In genomic region chr18:72848534-72849237, GRCh38 we compare ENCODE assay signal across 19 cellular contexts. TPM values are rescaled to one million over a fixed set of nuclear protein-coding genes. Genes with fewer than 3 reads are reported as not detected.
DNase-seq lines count a peak whose midpoint lies in the region; ATAC-seq and TF ChIP-seq lines count a peak whose summit lies in the region.
"Had no signal": no experiment of that assay in that cellular context is flagged by ENCODE, and none has a peak within 500 bp of the region (broad histone marks: within the 10 kb centered on the region; RNA-seq: fewer than 3 reads in every experiment).

No MANE protein-coding gene starts in this region.

- dilution Hi-C loops in mammary epithelial cell (cut with HindIII; ENCODE audit: low sequenced_read_pairs) = no loop called here

- H3K36me3 Mint-ChIP-seq in GM23338 (ENCODE audit: low read depth) = peaks cover 35% of the 10 kb centered on the region

- 0% methylated on average over 1 of the region's 1 CpG for WGBS in mammary epithelial cell (ENCODE audit: low coverage, missing lambda C conversion rate)
- WGBS in smooth muscle cell (ENCODE audit: low lambda C conversion rate) = 24% methylated on average over 1 of the region's 1 CpG

- H3K27ac ChIP-seq in GM23338 (ENCODE audit: low read depth) (no peak overlapping the region), PC-3 (ENCODE audit: low read length) (peak overlapping the region; percentile 76), mammary epithelial cell (ENCODE audit: insufficient read depth, low read depth, low read length) (peak overlapping the region; percentile 70), smooth muscle cell (ENCODE audit: low read depth) (peak overlapping the region; percentile 59)
- H3K27ac ChIP-seq: lower lobe of right lung, upper lobe of left lung had no signal

- peaks cover 2% of the 10 kb centered on the region for H3K27me3 Mint-ChIP-seq in GM23338 (ENCODE audit: insufficient read depth, low read depth, poor library complexity)
- H3K27me3 Mint-ChIP-seq: dendritic cell treated with granulocyte-macrophage colony-stimulating factor and Interleukin-4, amounts not matched to agents 40 ng/mL and 50 ng/mL, for 4 days had no signal

- H3K9me2 ChIP-seq in GM23338 (ENCODE audit: insufficient read depth) (peaks cover 5% of the 10 kb centered on the region; the same call in 1 of the 2 replicates), PC-3 (replicated peaks; ENCODE audit: low read length) (no peaks in the 10 kb centered on the region)

- BruUV-seq in PC-3 (replicated peaks; lab: Mats Ljungman, UMichigan) (no TSS peak), mammary epithelial cell (replicated peaks; lab: Mats Ljungman, UMichigan) (no TSS peak)

- H3K79me2 ChIP-seq in GM23338 (replicated peaks; ENCODE audit: insufficient read depth) (no peaks in the 10 kb centered on the region), PC-3 (ENCODE audit: low read length) (no peaks in the 10 kb centered on the region), mammary epithelial cell (ENCODE audit: insufficient read depth, low read length) (no peaks in the 10 kb centered on the region), smooth muscle cell (ENCODE audit: low read depth) (no peaks in the 10 kb centered on the region)

- H3K4me3 Mint-ChIP-seq in GM23338 = no peak overlapping the region
- H3K4me3 Mint-ChIP-seq: dendritic cell treated with granulocyte-macrophage colony-stimulating factor and Interleukin-4, amounts not matched to agents 40 ng/mL and 50 ng/mL, for 4 days; T-helper 1 cell treated with Interleukin-12 subunit alpha and Interleukin-12 subunit beta and Interleukin-4 antibody, amounts not matched to agents 30 μg/mL and 1 μg/mL, for 36 hours had no signal

- H3K4me1 ChIP-seq in GM23338 (ENCODE audit: insufficient read depth) (peaks cover 13% of the 10 kb centered on the region), PC-3 (ENCODE audit: insufficient read depth, low read length) (peaks cover 36% of the 10 kb centered on the region), mammary epithelial cell (ENCODE audit: insufficient read depth, low read length) (peaks cover 35% of the 10 kb centered on the region), smooth muscle cell (ENCODE audit: low read depth) (no peaks in the 10 kb centered on the region)
- H3K4me1 ChIP-seq: lower lobe of right lung, upper lobe of left lung had no signal

- H4K20me1 ChIP-seq in GM23338 (replicated peaks; ENCODE audit: insufficient read depth) (no peaks in the 10 kb centered on the region), PC-3 (ENCODE audit: low read length) (no peaks in the 10 kb centered on the region), mammary epithelial cell (ENCODE audit: insufficient read depth, low read length) (no peaks in the 10 kb centered on the region), smooth muscle cell (ENCODE audit: low read depth) (no peaks in the 10 kb centered on the region)

- peaks cover 21% of the 10 kb centered on the region for H3K4me1 Mint-ChIP-seq in GM23338

- H3K4me2 ChIP-seq in GM23338 (peak overlapping the region; percentile 36; the same call in 1 of the 2 replicates), PC-3 (ENCODE audit: low read length) (peak overlapping the region; percentile 66), mammary epithelial cell (ENCODE audit: insufficient read depth, low read depth, low read length) (peak overlapping the region; percentile 19), smooth muscle cell (no peak overlapping the region)

- H3K36me3 ChIP-seq in GM23338 (ENCODE audit: insufficient read depth) (no peaks in the 10 kb centered on the region), PC-3 (ENCODE audit: low read depth, low read length) (no peaks in the 10 kb centered on the region), mammary epithelial cell (ENCODE audit: insufficient read depth, low read length) (no peaks in the 10 kb centered on the region), smooth muscle cell (ENCODE audit: low read depth) (no peaks in the 10 kb centered on the region)
- H3K36me3 ChIP-seq: lower lobe of right lung, upper lobe of left lung had no signal

- H3K9me3 Mint-ChIP-seq in GM23338 = peaks cover 10% of the 10 kb centered on the region; the same call in 2 of the 3 replicates
- H3K9me3 Mint-ChIP-seq: T-helper 1 cell treated with Interleukin-12 subunit alpha and Interleukin-12 subunit beta and Interleukin-4 antibody, amounts not matched to agents 30 μg/mL and 1 μg/mL, for 36 hours had no signal

- CTCF ChIA-PET in PC-3 (lab: Charles Lee) (interaction anchor here (0.6 kb wide), 1 partner anchor 29 kb away, joined by 3 read pairs; no protein-coding TSS in a partner anchor), mammary epithelial cell (lab: Charles Lee; ENCODE audit: low non-redundant PET) (no interaction called here)

- no peak overlapping the region for H3K4me3 ChIP-seq in GM23338
- H3K4me3 ChIP-seq in PC-3 (ENCODE audit: low read length) = peak overlapping the region; percentile 14; the same call in 1 of the 2 replicates
- no peak overlapping the region for H3K4me3 ChIP-seq in mammary epithelial cell (replicated peaks in 1 of 3; ENCODE audit: insufficient read depth in 1 of 3, low read depth in 2 of 3, low read length in 3 of 3)
- H3K4me3 ChIP-seq in smooth muscle cell = no peak overlapping the region
- H3K4me3 ChIP-seq: lower lobe of right lung, upper lobe of left lung had no signal

- H3K27me3 ChIP-seq in GM23338 (ENCODE audit: insufficient read depth) (no peaks in the 10 kb centered on the region), PC-3 (ENCODE audit: low read length) (no peaks in the 10 kb centered on the region), mammary epithelial cell (ENCODE audit: insufficient read depth, low read length) (no peaks in the 10 kb centered on the region), smooth muscle cell (ENCODE audit: low read depth) (no peaks in the 10 kb centered on the region)
- H3K27me3 ChIP-seq: upper lobe of left lung had no signal

- no peak for TF ChIP-seq CTCF in GM23338 (conservative IDR thresholded peaks at IDR 0.05; ENCODE audit: low read depth in 2 of 2)
- TF ChIP-seq CTCF in PC-3 (conservative IDR thresholded peaks at IDR 0.05; ENCODE audit: low read depth, low read length) = no peak
- no peak for TF ChIP-seq CTCF in mammary epithelial cell (conservative IDR thresholded peaks at IDR 0.05 in 1 of 2, IDR thresholded peaks at IDR 0.05 in 1 of 2; ENCODE audit: extremely low read depth in 1 of 2, insufficient read depth in 1 of 2, low read depth in 1 of 2, low read length in 2 of 2)
- no peak for TF ChIP-seq CTCF in smooth muscle cell (IDR thresholded peaks at IDR 0.05; ENCODE audit: borderline replicate concordance, insufficient read depth, poor library complexity, severe bottlenecking)

- intact Hi-C loops in PC-3 (cut with micrococcal nuclease) = loop anchor here (10.0 kb wide), 1 partner anchor 286 kb away; no protein-coding TSS in a partner anchor
- intact Hi-C loops in mammary epithelial cell (cut with micrococcal nuclease) = loop anchor here (2.0 to 10.0 kb wide), 2 partner anchors 18 to 156 kb away; partner anchors contain the start of gene NETO1

- in situ Hi-C loops in mammary epithelial cell (cut with MboI; ENCODE audit: low sequenced_read_pairs in 2 of 2) = no loop called here

- ATAC-seq in GM23338 (peak; percentile 46; the same call in 2 of the 3 replicates), PC-3 (peak; percentile 97), HG02759 (IDR thresholded peaks at IDR 0.05; ENCODE audit: unreplicated experiment) (no peak)
- ATAC-seq: lower lobe of right lung had no signal

- POLR2A ChIA-PET in PC-3 (lab: Charles Lee; ENCODE audit: unreplicated experiment) = interaction anchor here (0.6 kb wide), 1 partner anchor 683 kb away, joined by 4 read pairs; no protein-coding TSS in a partner anchor

- H2AFZ ChIP-seq in GM23338 = no peak overlapping the region
- peak overlapping the region; percentile 28; the same call in 1 of the 2 replicates for H2AFZ ChIP-seq in PC-3 (ENCODE audit: low read length)
- peak overlapping the region; percentile 38 for H2AFZ ChIP-seq in mammary epithelial cell (ENCODE audit: low read depth, low read length)
- H2AFZ ChIP-seq in smooth muscle cell (ENCODE audit: low read depth) = no peak overlapping the region

- H3F3A ChIP-seq in GM23338 (replicated peaks; ENCODE audit: low read depth) = no peaks in the 10 kb centered on the region
- peaks cover 8% of the 10 kb centered on the region for H3F3A ChIP-seq in PC-3 (ENCODE audit: low read length, unreplicated experiment)
- no peaks in the 10 kb centered on the region for H3F3A ChIP-seq in smooth muscle cell (ENCODE audit: low read depth)

- H3K27ac Mint-ChIP-seq in GM23338 = no peak overlapping the region
- H3K27ac Mint-ChIP-seq: dendritic cell treated with granulocyte-macrophage colony-stimulating factor and Interleukin-4, amounts not matched to agents 40 ng/mL and 50 ng/mL, for 4 days; T-helper 1 cell treated with Interleukin-12 subunit alpha and Interleukin-12 subunit beta and Interleukin-4 antibody, amounts not matched to agents 30 μg/mL and 1 μg/mL, for 36 hours had no signal

- H3K9me3 ChIP-seq in PC-3 (ENCODE audit: low read length) = no peaks in the 10 kb centered on the region
- H3K9me3 ChIP-seq in mammary epithelial cell (replicated peaks; ENCODE audit: insufficient read depth, low read length) = no peaks in the 10 kb centered on the region
- H3K9me3 ChIP-seq in smooth muscle cell (replicated peaks; ENCODE audit: low read depth) = no peaks in the 10 kb centered on the region
- H3K9me3 ChIP-seq: lower lobe of right lung, upper lobe of left lung had no signal

- DNase-seq in GM23338 (ENCODE audit: low spot score) (peak; percentile 21), PC-3 (peak; percentile 88), mammary epithelial cell (peak; percentile 95), smooth muscle cell (lab: John Stamatoyannopoulos, UW; ENCODE audit: unreplicated experiment) (no peak), superior temporal gyrus (ENCODE audit: extremely low spot score) (no peak), pons (ENCODE audit: low spot score) (no peak)
- DNase-seq: activated CD4-positive, alpha-beta T cell treated with anti-CD3 and anti-CD28 coated beads, Interleukin-2, amount 50 U/mL, for 1 hour; activated gamma-delta T cell; AML-193; KBM-7; lower lobe of right lung; NCI-H2029; NCI-H446; nucleus accumbens; SHP77 treated with DMSO at 0.1 percent for 48 hours; upper lobe of left lung had no signal

- peak overlapping the region; percentile 16; the same call in 1 of the 2 replicates for H3K9ac ChIP-seq in PC-3 (ENCODE audit: low read length)
- no peak overlapping the region for H3K9ac ChIP-seq in mammary epithelial cell (ENCODE audit: insufficient read depth, low read length)
- no peak overlapping the region for H3K9ac ChIP-seq in smooth muscle cell (ENCODE audit: low read depth)

RNA-seq across cellular contexts. Expression of gene NETO1, which starts 19.1 kb away (rescaled TPM):
- total RNA-seq in GM23338 (2014; rRNA removed; shearing (Covaris generic)) = 20.7 and 26.6 TPM in 2 replicates
- polyA plus RNA-seq in GM23338 (2016; fragmentation: Nextera tagmentation; extraction: Ambion mirVana) (10.8 and 13.0 TPM in 2 replicates), mammary epithelial cell (0.35 TPM), smooth muscle cell (0.53 TPM in 1 of 2 replicates, not detected in the other)
- total RNA-seq in PC-3 (2014; rRNA removed) (8.4 and 12.9 TPM in 2 replicates), mammary epithelial cell (1 to 10 TPM in 1 of 2 donors, under 1 TPM in 1; under 0.01 to 1.7 TPM), smooth muscle cell (0.04 and 0.27 TPM in 2 replicates)
- polyA minus RNA-seq in mammary epithelial cell = not detected
- total RNA-seq: lower lobe of right lung had no signal

Comparison
In these comparisons a context has a peak if more than half of its experiments do, and no peak if none do; other contexts are left out.
1. DNase-seq: peak in GM23338 (single experiment), PC-3 (single experiment) and mammary epithelial cell (single experiment); none in smooth muscle cell (single experiment), superior temporal gyrus (single experiment) and pons (single experiment).
2. H2AFZ ChIP-seq: peak in PC-3 (single experiment) and mammary epithelial cell (single experiment); none in GM23338 (single experiment) and smooth muscle cell (single experiment).